24 cellular contexts compared by ENCODE assay signal in the genomic region with DNA sequence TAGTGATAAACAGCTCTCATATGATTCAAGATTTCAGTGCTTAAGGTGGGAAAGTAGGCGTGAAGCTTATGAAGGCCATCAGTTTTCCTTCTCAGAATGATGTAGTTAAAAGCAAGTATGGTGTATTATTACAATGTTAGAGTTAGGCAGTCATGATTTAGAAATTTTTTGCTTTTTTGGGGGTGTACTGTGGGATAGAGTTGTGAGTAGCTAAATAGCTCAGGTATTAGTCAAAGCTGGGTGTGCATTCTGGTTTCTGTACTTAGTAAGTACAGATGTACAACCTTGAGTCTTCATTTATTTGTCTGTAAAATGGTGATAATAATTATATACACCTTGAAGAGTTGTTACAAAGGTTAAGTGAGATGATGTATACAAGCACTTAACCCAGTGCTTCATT.
"Had no signal": no experiment of that assay in that cellular context is flagged by ENCODE, and none has a peak within 500 bp of the region (broad histone marks: within the 10 kb centered on the region; RNA-seq: fewer than 3 reads in every experiment).

No MANE protein-coding gene starts in this region.

- H3K4me3 ChIP-seq: prostate gland, tibial nerve, vagina had no signal

- H3K4me3 Mint-ChIP-seq: activated CD4-positive, alpha-beta T cell treated with anti-CD3 and anti-CD28 coated beads, Interleukin-2, amount 10 ng/mL, durations not matched to agents 24 days and 14 days; activated CD8-positive, alpha-beta T cell treated with anti-CD3 and anti-CD28 coated beads, Interleukin-2, amount 10 ng/mL, durations not matched to agents 7 days and 5 days; activated naive CD8-positive, alpha-beta T cell; activated T-cell treated with anti-CD3 and anti-CD28 coated beads, Interleukin-2, amount 50 U/mL, for 72 hours; brain; central memory CD8-positive, alpha-beta T cell; nephron had no signal

- H3K4me1 Mint-ChIP-seq: brain, nephron had no signal

- H3K9me3 ChIP-seq: prostate gland, tibial nerve, vagina had no signal

- H3K27ac ChIP-seq: prostate gland, tibial nerve, vagina had no signal

- H3K9me3 Mint-ChIP-seq: central memory CD8-positive, alpha-beta T cell had no signal

- H3K4me1 ChIP-seq: prostate gland, tibial nerve, vagina had no signal

- H3K27me3 ChIP-seq: tibial nerve, vagina had no signal

- DNase-seq: activated CD4-positive, alpha-beta T cell treated with anti-CD3 and anti-CD28 coated beads, Interleukin-2, amount 10 ng/mL, durations not matched to agents 24 days and 14 days; activated CD4-positive, CD25-positive, alpha-beta regulatory T cell; activated CD8-positive, alpha-beta memory T cell treated with anti-CD3 and anti-CD28 coated beads, Interleukin-2, amount 50 U/mL, for 48 hours; activated CD8-positive, alpha-beta T cell treated with anti-CD3 and anti-CD28 coated beads, Interleukin-2, amount 10 ng/mL, durations not matched to agents 7 days and 5 days; activated gamma-delta T cell; activated T-cell treated with anti-CD3 and anti-CD28 coated beads, Interleukin-2, amount 50 U/mL, for 72 hours; amygdala; cortex of kidney; effector CD4-positive, alpha-beta T cell; hippocampal formation; kidney glomerular epithelial cell; occipital lobe; right cardiac atrium; small intestine; stimulated activated CD4-positive, alpha-beta T cell treated with anti-CD3 and anti-CD28 coated beads, Interleukin-4, amount 100 ng/mL, for 24 hours; stimulated activated naive CD4-positive, alpha-beta T cell treated with Interleukin-2 at 50 U/mL for 16 hours; substantia nigra had no signal

- H3K36me3 ChIP-seq: prostate gland had no signal

- H3K27ac Mint-ChIP-seq: activated CD4-positive, alpha-beta T cell treated with anti-CD3 and anti-CD28 coated beads, Interleukin-2, amount 10 ng/mL, durations not matched to agents 24 days and 14 days; activated CD8-positive, alpha-beta T cell treated with anti-CD3 and anti-CD28 coated beads, Interleukin-2, amount 10 ng/mL, durations not matched to agents 7 days and 5 days; activated naive CD8-positive, alpha-beta T cell; activated T-cell treated with anti-CD3 and anti-CD28 coated beads, Interleukin-2, amount 50 U/mL, for 72 hours; brain; nephron had no signal

- ATAC-seq: activated CD8-positive, alpha-beta T cell treated with anti-CD3 and anti-CD28 coated beads, Interleukin-2, amount 10 ng/mL, durations not matched to agents 7 days and 5 days; activated T-cell treated with anti-CD3 and anti-CD28 coated beads, Interleukin-2, amount 50 U/mL, for 72 hours; right cardiac atrium had no signal

- H3K27me3 Mint-ChIP-seq: activated CD4-positive, alpha-beta T cell treated with anti-CD3 and anti-CD28 coated beads, Interleukin-2, amount 10 ng/mL, durations not matched to agents 24 days and 14 days; activated naive CD8-positive, alpha-beta T cell; brain; central memory CD8-positive, alpha-beta T cell had no signal
